In genomic region chr9:128733256-128733655, GRCh38 we compare ENCODE assay signal across 1 cellular context.
TF ChIP-seq lines count a peak whose summit lies in the region.

No MANE protein-coding gene starts in this region.

TF ChIP-seq in HepG2, 621 proteins besides CTCF, POLR2A, EP300 and RAD21 (continued from another document and continues in another):
- TF ChIP-seq ZNF800 (CRISPR knock-in tag; IDR thresholded peaks at IDR 0.05), result no peak
- TF ChIP-seq ZNF274 (CRISPR knock-in tag; IDR thresholded peaks at IDR 0.05), result no peak
- no peak for TF ChIP-seq ZBTB1 (CRISPR knock-in tag; IDR thresholded peaks at IDR 0.05; ENCODE audit: borderline replicate concordance)
- TF ChIP-seq RAD51 (IDR thresholded peaks at IDR 0.05; ENCODE audit: borderline replicate concordance), result no peak
- TF ChIP-seq NCOA1 (CRISPR knock-in tag; IDR thresholded peaks at IDR 0.05), result no peak
- TF ChIP-seq CSRNP1 (CRISPR knock-in tag; IDR thresholded peaks at IDR 0.05), result no peak
- no peak for TF ChIP-seq BRD4 (CRISPR knock-in tag; IDR thresholded peaks at IDR 0.05)
- no peak for TF ChIP-seq REXO4 (CRISPR knock-in tag; IDR thresholded peaks at IDR 0.05; ENCODE audit: borderline replicate concordance)
- TF ChIP-seq ZBED4 (CRISPR knock-in tag; IDR thresholded peaks at IDR 0.05; ENCODE audit: borderline replicate concordance), result 0 out of 2 replicates have a peak, but pooled peaks have one; percentile 29
- no peak for TF ChIP-seq MTF1 (CRISPR knock-in tag; IDR thresholded peaks at IDR 0.05)
- no peak for TF ChIP-seq MAZ (IDR thresholded peaks at IDR 0.05; ENCODE audit: borderline replicate concordance, low read depth, low read length)
- TF ChIP-seq MAZ (CRISPR knock-in tag; IDR thresholded peaks at IDR 0.05; ENCODE audit: low read depth), result no peak
- no peak for TF ChIP-seq ZNF510 (CRISPR knock-in tag; IDR thresholded peaks at IDR 0.05; ENCODE audit: low read depth)
- no peak for TF ChIP-seq PTBP1 (IDR thresholded peaks at IDR 0.05; ENCODE audit: low read depth, low read length, poor library complexity, severe bottlenecking)
- no peak for TF ChIP-seq ZFP62 (CRISPR knock-in tag; IDR thresholded peaks at IDR 0.05)
- no peak for TF ChIP-seq ZNF10 (CRISPR knock-in tag; IDR thresholded peaks at IDR 0.05; ENCODE audit: borderline replicate concordance, low read depth)
- TF ChIP-seq ZNF235 (CRISPR knock-in tag; IDR thresholded peaks at IDR 0.05; ENCODE audit: borderline replicate concordance), result no peak
- no peak for TF ChIP-seq NFIB (CRISPR knock-in tag; IDR thresholded peaks at IDR 0.05; ENCODE audit: borderline replicate concordance)
- TF ChIP-seq KAT7 (CRISPR knock-in tag; IDR thresholded peaks at IDR 0.05; ENCODE audit: borderline replicate concordance), result no peak
- no peak for TF ChIP-seq STAT6 (CRISPR knock-in tag; IDR thresholded peaks at IDR 0.05; ENCODE audit: borderline replicate concordance)
- no peak for TF ChIP-seq ZNF746 (CRISPR knock-in tag; IDR thresholded peaks at IDR 0.05)
- no peak for TF ChIP-seq ZBTB20 (CRISPR knock-in tag; IDR thresholded peaks at IDR 0.05; ENCODE audit: borderline replicate concordance, low read depth)
- TF ChIP-seq ZNF124 (CRISPR knock-in tag; IDR thresholded peaks at IDR 0.05), result no peak
- TF ChIP-seq TFDP2 (CRISPR knock-in tag; IDR thresholded peaks at IDR 0.05), result 0 out of 2 replicates have a peak, but pooled peaks have one; percentile 35
- TF ChIP-seq GTF2F1 (IDR thresholded peaks at IDR 0.05; ENCODE audit: low read length), result no peak
- TF ChIP-seq, protein P1, sequence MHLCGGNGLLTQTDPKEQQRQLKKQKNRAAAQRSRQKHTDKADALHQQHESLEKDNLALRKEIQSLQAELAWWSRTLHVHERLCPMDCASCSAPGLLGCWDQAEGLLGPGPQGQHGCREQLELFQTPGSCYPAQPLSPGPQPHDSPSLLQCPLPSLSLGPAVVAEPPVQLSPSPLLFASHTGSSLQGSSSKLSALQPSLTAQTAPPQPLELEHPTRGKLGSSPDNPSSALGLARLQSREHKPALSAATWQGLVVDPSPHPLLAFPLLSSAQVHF (CRISPR knock-in tag; IDR thresholded peaks at IDR 0.05), result no peak
- no peak for TF ChIP-seq PREB (CRISPR knock-in tag; IDR thresholded peaks at IDR 0.05)
- TF ChIP-seq GTF3A (CRISPR knock-in tag; conservative IDR thresholded peaks at IDR 0.05), result no peak
- no peak for TF ChIP-seq TARDBP (CRISPR knock-in tag; IDR thresholded peaks at IDR 0.05)
- 0 out of 2 replicates have a peak, but pooled peaks have one; percentile 24 for TF ChIP-seq ZNF761 (CRISPR knock-in tag; conservative IDR thresholded peaks at IDR 0.05)
- TF ChIP-seq ZNF713 (CRISPR knock-in tag; IDR thresholded peaks at IDR 0.05), result no peak
- TF ChIP-seq PBX2 (CRISPR knock-in tag; IDR thresholded peaks at IDR 0.05), result no peak
- no peak for TF ChIP-seq RERE (CRISPR knock-in tag; IDR thresholded peaks at IDR 0.05; ENCODE audit: low read depth)
- no peak for TF ChIP-seq HNRNPL (IDR thresholded peaks at IDR 0.05; ENCODE audit: low read depth, low read length)
- TF ChIP-seq, protein P2, sequence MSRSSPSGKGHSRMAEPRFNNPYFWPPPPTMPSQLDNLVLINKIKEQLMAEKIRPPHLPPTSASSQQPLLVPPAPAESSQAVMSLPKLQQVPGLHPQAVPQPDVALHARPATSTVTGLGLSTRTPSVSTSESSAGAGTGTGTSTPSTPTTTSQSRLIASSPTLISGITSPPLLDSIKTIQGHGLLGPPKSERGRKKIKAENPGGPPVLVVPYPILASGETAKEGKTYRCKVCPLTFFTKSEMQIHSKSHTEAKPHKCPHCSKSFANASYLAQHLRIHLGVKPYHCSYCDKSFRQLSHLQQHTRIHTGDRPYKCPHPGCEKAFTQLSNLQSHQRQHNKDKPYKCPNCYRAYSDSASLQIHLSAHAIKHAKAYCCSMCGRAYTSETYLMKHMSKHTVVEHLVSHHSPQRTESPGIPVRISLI (CRISPR knock-in tag; IDR thresholded peaks at IDR 0.05; ENCODE audit: borderline replicate concordance), result no peak; the same call in 1 of the 2 replicates
- no peak for TF ChIP-seq TOPORS (CRISPR knock-in tag; IDR thresholded peaks at IDR 0.05)
- no peak for TF ChIP-seq ZNF136 (CRISPR knock-in tag; IDR thresholded peaks at IDR 0.05; ENCODE audit: low read depth)
- TF ChIP-seq ZFP1 (CRISPR knock-in tag; IDR thresholded peaks at IDR 0.05), result no peak
- TF ChIP-seq TSC22D2 (CRISPR knock-in tag; IDR thresholded peaks at IDR 0.05; ENCODE audit: borderline replicate concordance), result no peak; the same call in 1 of the 2 replicates
- TF ChIP-seq ZNF550 (CRISPR knock-in tag; IDR thresholded peaks at IDR 0.05; ENCODE audit: borderline replicate concordance), result no peak
- no peak for TF ChIP-seq ZFP41 (CRISPR knock-in tag; IDR thresholded peaks at IDR 0.05; ENCODE audit: borderline replicate concordance)
- TF ChIP-seq SALL2 (CRISPR knock-in tag; IDR thresholded peaks at IDR 0.05), result no peak
